In the genomic region with DNA sequence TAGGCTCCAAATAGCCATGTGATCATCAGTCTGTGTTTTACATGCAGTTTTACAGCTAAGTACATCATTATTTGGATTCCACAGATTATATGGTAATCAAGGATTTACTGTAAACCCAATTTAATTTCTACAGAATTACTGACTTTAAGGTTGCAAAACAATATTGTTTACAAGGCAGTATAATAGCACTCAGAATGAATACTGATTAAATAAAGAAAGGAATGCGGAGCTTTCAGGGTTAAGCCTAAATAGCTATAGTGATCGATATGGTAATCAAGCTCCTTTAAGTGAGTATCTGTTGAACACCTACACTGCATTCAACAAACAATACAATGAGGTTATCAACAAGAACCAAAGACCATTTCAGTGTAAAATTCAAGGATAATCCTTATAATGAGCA, we compare ENCODE assay signal across 33 cellular contexts.
A peak's percentile ranks its signal among the peaks of the same experiment; 100 is the strongest.
DNase-seq lines count a peak whose midpoint lies in the region; ATAC-seq, FAIRE-seq and TF ChIP-seq lines count a peak whose summit lies in the region.
"Had no signal": no experiment of that assay in that cellular context is flagged by ENCODE, and none has a peak within 500 bp of the region (broad histone marks: within the 10 kb centered on the region; RNA-seq: fewer than 3 reads in every experiment).

No MANE protein-coding gene starts in this region.

- no peak for TF ChIP-seq RAD21 in A549 (conservative IDR thresholded peaks at IDR 0.05 in 1 of 2, IDR thresholded peaks at IDR 0.05 in 1 of 2)

- H3K36me3 Mint-ChIP-seq in WTC11 (no peaks in the 10 kb centered on the region), MCF 10A (ENCODE audit: insufficient read depth, unreplicated experiment) (no peaks in the 10 kb centered on the region)
- H3K36me3 Mint-ChIP-seq: CD14-positive monocyte; CD4-positive, alpha-beta memory T cell; CD4-positive, CD25-positive, alpha-beta regulatory T cell; CD8-positive, alpha-beta T cell had no signal

- FAIRE-seq in A549 (lab: Jason Lieb, UNC) (peak; percentile 43), D721Med (lab: Jason Lieb, UNC) (peak; percentile 91)
- FAIRE-seq: A204.1 had no signal

- H3K4me1 ChIP-seq in A549, result no peaks in the 10 kb centered on the region
- H3K4me1 ChIP-seq: BE2C; BLaER1; BLaER1 treated with 17β-estradiol and CSF1 and Interleukin-3, amounts not matched to agents 10 nM and 100 nM; Caco-2 had no signal

- TF ChIP-seq CTCF in A549 (IDR thresholded peaks at IDR 0.05) (no peak), D721Med (IDR thresholded peaks at IDR 0.05; ENCODE audit: insufficient read depth, missing control alignments) (no peak), WTC11 (IDR thresholded peaks at IDR 0.05) (no peak), MCF 10A (IDR thresholded peaks at IDR 0.05; ENCODE audit: unreplicated experiment) (no peak)

- BruUV-seq in MCF 10A (replicated peaks; lab: Mats Ljungman, UMichigan), result no TSS peak

- H3K27me3 Mint-ChIP-seq in WTC11 (ENCODE audit: low read depth) (no peaks in the 10 kb centered on the region), MCF 10A (ENCODE audit: insufficient read depth, unreplicated experiment) (no peaks in the 10 kb centered on the region)
- H3K27me3 Mint-ChIP-seq: CD4-positive, alpha-beta T cell; CD4-positive, CD25-positive, alpha-beta regulatory T cell had no signal

- H3K4me3 ChIP-seq in A549, result no peak overlapping the region
- H3K4me3 ChIP-seq: BLaER1; BLaER1 treated with 17β-estradiol and CSF1 and Interleukin-3, amounts not matched to agents 10 nM and 100 nM had no signal

- TF ChIP-seq EP300 in A549 (IDR thresholded peaks at IDR 0.05), result no peak

- H3K4me3 Mint-ChIP-seq in WTC11 (no peak overlapping the region), MCF 10A (ENCODE audit: unreplicated experiment) (no peak overlapping the region)
- H3K4me3 Mint-ChIP-seq: B cell; CD14-positive monocyte; CD4-positive, alpha-beta T cell; CD4-positive, CD25-positive, alpha-beta regulatory T cell; CD8-positive, alpha-beta memory T cell; CD8-positive, alpha-beta T cell had no signal

- no peak overlapping the region for H3K4me2 ChIP-seq in A549
- H3K4me2 ChIP-seq: BLaER1; BLaER1 treated with 17β-estradiol and CSF1 and Interleukin-3, amounts not matched to agents 10 nM and 100 nM had no signal

- WGBS in A549 (ENCODE audit: missing lambda C conversion rate), result 2% methylated on average over 2 of the region's 2 CpGs

- CTCF ChIA-PET in A549 (lab: Yijun Ruan, JAX), result no interaction called here
- CTCF ChIA-PET in WTC11 (lab: Charles Lee), result interaction anchor here (0.6 kb wide), 1 partner anchor 682 kb away, joined by 4 read pairs; no protein-coding TSS in a partner anchor
- CTCF ChIA-PET in MCF 10A (lab: Yijun Ruan, JAX), result interaction anchor here (0.6 kb wide), 1 partner anchor 1691 kb away, joined by 3 read pairs; no protein-coding TSS in a partner anchor

- H3K4me1 Mint-ChIP-seq in WTC11 (no peaks in the 10 kb centered on the region; the same call in 1 of the 2 replicates), MCF 10A (ENCODE audit: insufficient read depth, unreplicated experiment) (no peaks in the 10 kb centered on the region)
- H3K4me1 Mint-ChIP-seq: B cell; CD14-positive monocyte; CD4-positive, alpha-beta memory T cell; CD4-positive, CD25-positive, alpha-beta regulatory T cell; CD8-positive, alpha-beta memory T cell had no signal

- POLR2A ChIA-PET in A549 (lab: Yijun Ruan, JAX) (no interaction called here), WTC11 (lab: Charles Lee) (no interaction called here), MCF 10A (lab: Yijun Ruan, JAX) (no interaction called here)

- intact Hi-C loops in MCF 10A (cut with micrococcal nuclease), result no loop called here

- no peaks in the 10 kb centered on the region for H3K9me3 Mint-ChIP-seq in WTC11
- no peaks in the 10 kb centered on the region for H3K9me3 Mint-ChIP-seq in MCF 10A (ENCODE audit: unreplicated experiment)
- H3K9me3 Mint-ChIP-seq: CD4-positive, alpha-beta T cell; CD8-positive, alpha-beta memory T cell; CD8-positive, alpha-beta T cell had no signal

- ATAC-seq in A549 (no peak), WTC11 (peak; percentile 36)
- ATAC-seq: CD8-positive, alpha-beta T cell had no signal

- no peak overlapping the region for H3K27ac ChIP-seq in A549
- H3K27ac ChIP-seq: 22Rv1; BLaER1; BLaER1 treated with 17β-estradiol and CSF1 and Interleukin-3, amounts not matched to agents 10 nM and 100 nM; C4-2B had no signal

- TF ChIP-seq POLR2A in A549 (IDR thresholded peaks at IDR 0.05; ENCODE audit: low read length), result no peak

- H3K27ac Mint-ChIP-seq in WTC11 (no peak overlapping the region), MCF 10A (ENCODE audit: low read depth, unreplicated experiment) (no peak overlapping the region)
- H3K27ac Mint-ChIP-seq: B cell; CD14-positive monocyte; CD4-positive, alpha-beta memory T cell; CD4-positive, alpha-beta T cell; CD4-positive, CD25-positive, alpha-beta regulatory T cell; CD8-positive, alpha-beta memory T cell; CD8-positive, alpha-beta T cell had no signal

- H3K9me3 ChIP-seq in A549, result no peaks in the 10 kb centered on the region
- H3K9me3 ChIP-seq: BE2C, BLaER1, Caco-2 had no signal

- DNase-seq in A549 (ENCODE audit: low read depth in 1 of 2, low spot score in 1 of 2) (no peak), D721Med (ENCODE audit: insufficient read length, low spot score) (no peak), WTC11 (ENCODE audit: low spot score) (no peak), MCF 10A (ENCODE audit: unreplicated experiment) (no peak)
- DNase-seq in stimulated activated CD4-positive, alpha-beta T cell treated with anti-CD3 and anti-CD28 coated beads, Interleukin-4, amount 100 ng/mL, for 1 hour, result no peak
- no peak for DNase-seq in activated CD4-positive, CD25-positive, alpha-beta regulatory T cell (lab: John Stamatoyannopoulos, UW)
- DNase-seq: 8988T; ACHN; AML-193; BE2C; C1 segment of cervical spinal cord; Caco-2; Calu3; CD4-positive, alpha-beta memory T cell; CD4-positive, alpha-beta T cell; CD4-positive, CD25-positive, alpha-beta regulatory T cell; CD8-positive, alpha-beta memory T cell; CD8-positive, alpha-beta T cell; COR-L47; DMS 273 treated with DMSO at 0.1 percent for 48 hours; DMS153; DMS53; DMS79; DMS79 treated with DMSO at 0.1 percent for 48 hours; DND-41; EL had no signal

TF ChIP-seq in A549, 52 proteins besides CTCF, POLR2A, EP300 and RAD21:
- TF ChIP-seq ZFP36 (IDR thresholded peaks at IDR 0.05; ENCODE audit: borderline replicate concordance, partially characterized antibody), result no peak
- no peak for TF ChIP-seq RCOR1 (IDR thresholded peaks at IDR 0.05; ENCODE audit: low read depth, low read length)
- TF ChIP-seq, protein P1, sequence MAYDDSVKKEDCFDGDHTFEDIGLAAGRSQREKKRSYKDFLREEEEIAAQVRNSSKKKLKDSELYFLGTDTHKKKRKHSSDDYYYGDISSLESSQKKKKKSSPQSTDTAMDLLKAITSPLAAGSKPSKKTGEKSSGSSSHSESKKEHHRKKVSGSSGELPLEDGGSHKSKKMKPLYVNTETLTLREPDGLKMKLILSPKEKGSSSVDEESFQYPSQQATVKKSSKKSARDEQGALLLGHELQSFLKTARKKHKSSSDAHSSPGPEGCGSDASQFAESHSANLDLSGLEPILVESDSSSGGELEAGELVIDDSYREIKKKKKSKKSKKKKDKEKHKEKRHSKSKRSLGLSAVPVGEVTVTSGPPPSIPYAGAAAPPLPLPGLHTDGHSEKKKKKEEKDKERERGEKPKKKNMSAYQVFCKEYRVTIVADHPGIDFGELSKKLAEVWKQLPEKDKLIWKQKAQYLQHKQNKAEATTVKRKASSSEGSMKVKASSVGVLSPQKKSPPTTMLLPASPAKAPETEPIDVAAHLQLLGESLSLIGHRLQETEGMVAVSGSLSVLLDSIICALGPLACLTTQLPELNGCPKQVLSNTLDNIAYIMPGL (CRISPR knock-in tag; IDR thresholded peaks at IDR 0.05; ENCODE audit: borderline replicate concordance), result no peak

TF ChIP-seq in WTC11, 78 proteins besides CTCF, POLR2A, EP300 and RAD21 (continues in another document):
- TF ChIP-seq ARID4B (CRISPR knock-in tag; IDR thresholded peaks at IDR 0.05; ENCODE audit: borderline replicate concordance), result no peak
